ENCODE assay signal across 6 cellular contexts in genomic region chr7:112359086-112359485, GRCh38.
"Had no signal": no experiment of that assay in that cellular context is flagged by ENCODE, and none has a peak within 500 bp of the region (broad histone marks: within the 10 kb centered on the region; RNA-seq: fewer than 3 reads in every experiment).

No MANE protein-coding gene starts in this region.

- H3K27ac ChIP-seq: HL-60 had no signal

- DNase-seq: IMR-90, KBM-7, KG1 had no signal

- ATAC-seq: K562 had no signal

- H3K4me3 ChIP-seq: K562 had no signal

- FAIRE-seq: HTR-8/SVneo, K562 had no signal
